ENCODE assay signal across 14 cellular contexts in the genomic region with DNA sequence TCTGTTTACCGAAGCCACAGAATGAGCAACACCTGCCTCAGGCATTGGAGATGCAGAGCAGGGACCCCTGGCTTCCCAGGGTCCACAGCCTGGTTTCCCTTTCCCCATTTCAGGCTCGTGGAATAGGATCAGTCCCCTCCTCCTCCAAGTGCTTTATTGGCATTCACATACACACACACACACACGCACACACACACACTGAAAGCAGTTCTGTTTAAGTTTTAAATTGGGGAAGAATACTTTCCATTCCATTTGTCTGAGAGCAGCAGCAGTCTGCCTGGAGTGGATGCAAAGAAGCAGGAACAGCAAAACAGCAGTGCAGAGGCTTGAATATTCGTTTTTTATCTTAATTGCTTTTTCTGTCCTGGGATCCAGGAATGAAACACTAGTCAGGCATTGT. TPM values are rescaled to one million over a fixed set of nuclear protein-coding genes. Genes with fewer than 3 reads are reported as not detected.
DNase-seq lines count a peak whose midpoint lies in the region; ATAC-seq and TF ChIP-seq lines count a peak whose summit lies in the region.
"Had no signal": no experiment of that assay in that cellular context is flagged by ENCODE, and none has a peak within 500 bp of the region (broad histone marks: within the 10 kb centered on the region; RNA-seq: fewer than 3 reads in every experiment).

No MANE protein-coding gene starts in this region.

- peak overlapping the region; percentile 22 for H3K27ac Mint-ChIP-seq in activated CD8-positive, alpha-beta memory T cell treated with anti-CD3 and anti-CD28 coated beads, Interleukin-2, amount 10 ng/mL, durations not matched to agents 7 days and 5 days

- H3K27ac ChIP-seq in angular gyrus (ENCODE audit: low read depth, low read length) (peak overlapping the region; percentile 57), tibial artery (peak overlapping the region; percentile 57 to 59), caudate nucleus (ENCODE audit: low read depth, low read length) (no peak overlapping the region)

- H3K27me3 Mint-ChIP-seq in activated CD8-positive, alpha-beta memory T cell treated with anti-CD3 and anti-CD28 coated beads, Interleukin-2, amount 10 ng/mL, durations not matched to agents 7 days and 5 days: no peaks in the 10 kb centered on the region

- ATAC-seq in activated CD8-positive, alpha-beta memory T cell treated with anti-CD3 and anti-CD28 coated beads, Interleukin-2, amount 10 ng/mL, durations not matched to agents 7 days and 5 days: no peak
- ATAC-seq in HG02884 (IDR thresholded peaks at IDR 0.05; ENCODE audit: unreplicated experiment): no peak
- ATAC-seq: HCT116, psoas muscle had no signal

- peaks cover 19% of the 10 kb centered on the region for H3K36me3 Mint-ChIP-seq in activated CD8-positive, alpha-beta memory T cell treated with anti-CD3 and anti-CD28 coated beads, Interleukin-2, amount 10 ng/mL, durations not matched to agents 7 days and 5 days

- peaks cover 68% of the 10 kb centered on the region for H3K4me1 Mint-ChIP-seq in activated CD8-positive, alpha-beta memory T cell treated with anti-CD3 and anti-CD28 coated beads, Interleukin-2, amount 10 ng/mL, durations not matched to agents 7 days and 5 days

- no peak for TF ChIP-seq CTCF in tibial artery (IDR thresholded peaks at IDR 0.05)

- H3K4me3 ChIP-seq in tibial artery: no peak overlapping the region
- H3K4me3 ChIP-seq: psoas muscle had no signal

- intact Hi-C loops in tibial artery (cut with DNase I; ENCODE audit: low total_unique reads): loop anchor here (1.0 kb wide), 1 partner anchor 12 kb away; no protein-coding TSS in a partner anchor

- no peaks in the 10 kb centered on the region for H3K9me3 Mint-ChIP-seq in activated CD8-positive, alpha-beta memory T cell treated with anti-CD3 and anti-CD28 coated beads, Interleukin-2, amount 10 ng/mL, durations not matched to agents 7 days and 5 days (ENCODE audit: low read depth)

- H3K4me1 ChIP-seq in tibial artery: peaks cover 0 to 57% (median 32%) of the 10 kb centered on the region in 4 donors

- no peak for DNase-seq in activated CD8-positive, alpha-beta memory T cell treated with anti-CD3 and anti-CD28 coated beads, Interleukin-2, amount 10 ng/mL, durations not matched to agents 7 days and 5 days
- no peak for DNase-seq in activated CD8-positive, alpha-beta memory T cell treated with anti-CD3 and anti-CD28 coated beads, Interleukin-2, amount 50 U/mL, for 4 hours
- peak; percentile 79 for DNase-seq in iris pigment epithelial cell (ENCODE audit: low read depth)
- DNase-seq in tibial artery: no peak
- DNase-seq in amygdala (lab: John Stamatoyannopoulos, UW): no peak
- DNase-seq in caudate nucleus (lab: John Stamatoyannopoulos, UW): no peak
- DNase-seq: ACHN, NCI-H1417 treated with DMSO at 0.1 percent for 48 hours, psoas muscle, T-helper 9 cell had no signal

- H3K36me3 ChIP-seq in tibial artery: peaks cover 0 to 46% (median 19%) of the 10 kb centered on the region in 3 donors

- H3K4me3 Mint-ChIP-seq in activated CD8-positive, alpha-beta memory T cell treated with anti-CD3 and anti-CD28 coated beads, Interleukin-2, amount 10 ng/mL, durations not matched to agents 7 days and 5 days: no peak overlapping the region

- no peaks in the 10 kb centered on the region for H3K27me3 ChIP-seq in tibial artery

- CTCF ChIA-PET in activated CD8-positive, alpha-beta memory T cell treated with anti-CD3 and anti-CD28 coated beads, Interleukin-2, amount 10 ng/mL, durations not matched to agents 7 days and 5 days (lab: Charles Lee): interaction anchor here (1.3 to 46.0 kb wide), 3 partner anchors 2 to 76 kb away, joined by 4 to 1550 read pairs (median 1550); a partner anchor contains a TSS

- H3K9me3 ChIP-seq in tibial artery: no peaks in the 10 kb centered on the region
- H3K9me3 ChIP-seq: psoas muscle had no signal

RNA-seq across cellular contexts. Expression of a gene that starts 7.0 kb away (rescaled TPM):
- total RNA-seq in activated CD8-positive, alpha-beta memory T cell treated with anti-CD3 and anti-CD28 coated beads, Interleukin-2, amount 10 ng/mL, durations not matched to agents 7 days and 5 days: 10 to 100 TPM; 11.0 to 15.0 TPM

RNA-seq across cellular contexts. Expression of a gene that starts 8.6 kb away (rescaled TPM):
- total RNA-seq in activated CD8-positive, alpha-beta memory T cell treated with anti-CD3 and anti-CD28 coated beads, Interleukin-2, amount 10 ng/mL, durations not matched to agents 7 days and 5 days: under 1 TPM; 0.20 to 0.26 TPM

RNA-seq across cellular contexts. Expression of a gene that starts 17.2 kb away (rescaled TPM):
- 10 to 100 TPM; 10.4 to 11.1 TPM for total RNA-seq in activated CD8-positive, alpha-beta memory T cell treated with anti-CD3 and anti-CD28 coated beads, Interleukin-2, amount 10 ng/mL, durations not matched to agents 7 days and 5 days

RNA-seq across cellular contexts. Expression of a gene that starts 34.5 kb away (rescaled TPM):
- total RNA-seq in activated CD8-positive, alpha-beta memory T cell treated with anti-CD3 and anti-CD28 coated beads, Interleukin-2, amount 10 ng/mL, durations not matched to agents 7 days and 5 days: not detected
- total RNA-seq: endothelial cell of umbilical vein had no signal

RNA-seq across cellular contexts. Expression of a gene that starts 38.8 kb away (rescaled TPM):
- total RNA-seq in activated CD8-positive, alpha-beta memory T cell treated with anti-CD3 and anti-CD28 coated beads, Interleukin-2, amount 10 ng/mL, durations not matched to agents 7 days and 5 days: under 1 TPM in 1 of 2 experiments, not detected in 1; 0.16 TPM
- total RNA-seq: endothelial cell of umbilical vein had no signal
